8 cellular contexts compared by ENCODE assay signal in the genomic region with DNA sequence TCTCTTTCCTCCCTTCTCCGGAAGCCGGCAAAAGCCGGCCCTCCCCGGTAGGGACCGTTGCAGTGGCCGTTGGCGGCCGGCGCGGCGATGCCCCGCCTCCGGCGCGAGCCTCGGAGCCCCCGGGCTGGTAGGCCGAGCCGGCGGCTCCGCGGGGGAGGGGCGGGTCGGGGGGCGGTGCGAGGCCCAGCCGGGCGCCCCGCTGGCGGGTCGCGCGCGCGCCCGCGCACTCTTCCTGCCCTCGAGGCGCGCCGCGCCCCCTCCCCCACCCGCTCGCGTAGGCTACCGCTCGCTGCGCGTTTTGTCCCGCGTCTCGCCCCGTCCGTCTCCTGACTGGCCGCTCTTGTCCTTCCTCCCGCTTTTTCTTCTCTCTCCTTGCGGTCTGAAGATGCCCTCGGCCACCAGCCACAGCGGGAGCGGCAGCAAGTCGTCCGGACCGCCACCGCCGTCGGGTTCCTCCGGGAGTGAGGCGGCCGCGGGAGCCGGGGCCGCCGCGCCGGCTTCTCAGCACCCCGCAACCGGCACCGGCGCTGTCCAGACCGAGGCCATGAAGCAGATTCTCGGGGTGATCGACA. TPM values are rescaled to one million over a fixed set of nuclear protein-coding genes. Genes with fewer than 3 reads are reported as not detected.
DNase-seq lines count a peak whose midpoint lies in the region; ATAC-seq, FAIRE-seq and TF ChIP-seq lines count a peak whose summit lies in the region.

No MANE protein-coding gene starts in this region.

- H3K9me3 Mint-ChIP-seq in WTC11 = no peaks in the 10 kb centered on the region

- no peaks in the 10 kb centered on the region for H3K9me3 ChIP-seq in spleen

- peak overlapping the region; percentile 98 for H3K4me3 Mint-ChIP-seq in WTC11

- peaks cover 44% of the 10 kb centered on the region for H3K4me1 Mint-ChIP-seq in WTC11

- H3K27me3 Mint-ChIP-seq in WTC11 (ENCODE audit: low read depth) = peaks cover 3% of the 10 kb centered on the region; the same call in 1 of the 2 replicates

- POLR2A ChIA-PET in WTC11 (lab: Charles Lee) = interaction anchor here (1.2 to 2.5 kb wide), 3 partner anchors 12 to 54 kb away, joined by 3 to 12 read pairs (median 7); a partner anchor contains a TSS

- peaks cover 23% of the 10 kb centered on the region for H3K36me3 Mint-ChIP-seq in WTC11

- intact Hi-C loops in spleen (cut with DNase I; ENCODE audit: low total_unique reads) = loop anchor here (5.0 kb wide), 1 partner anchor 45 kb away; no protein-coding TSS in a partner anchor

- H3K4me3 ChIP-seq in bronchial epithelial cell (ENCODE audit: low read depth, low read length) (peak overlapping the region; percentile 85), spleen (peak overlapping the region; percentile 84 to 100 (median 98))

- TF ChIP-seq POLR2A in spleen (IDR thresholded peaks at IDR 0.05) = peak in 1 of 3 donors; percentile 29

- H3K27ac Mint-ChIP-seq in WTC11 = no peak overlapping the region

- H3K27me3 ChIP-seq in bronchial epithelial cell (ENCODE audit: control insufficient read depth, insufficient read depth, low read length) = no peaks in the 10 kb centered on the region
- no peaks in the 10 kb centered on the region for H3K27me3 ChIP-seq in spleen (replicated peaks in 1 of 7)

- CTCF ChIA-PET in WTC11 (lab: Charles Lee) = interaction anchor here (0.7 to 1.0 kb wide), 2 partner anchors 12 to 64 kb away, joined by 3 to 8 read pairs; no protein-coding TSS in a partner anchor

- ATAC-seq in GM18520 (IDR thresholded peaks at IDR 0.05; ENCODE audit: unreplicated experiment) (peak; percentile 44), HG03045 (IDR thresholded peaks at IDR 0.05; ENCODE audit: unreplicated experiment) (peak; percentile 67), WTC11 (peak; percentile 74)

- DNase-seq in 8988T = peak; percentile 95
- peak; percentile 97 for DNase-seq in NCI-H2171 (lab: John Stamatoyannopoulos, UW)
- DNase-seq in WTC11 (ENCODE audit: low spot score) = peak; percentile 86
- peak; percentile 57 for DNase-seq in bronchial epithelial cell (ENCODE audit: low read depth)
- DNase-seq in inferior parietal cortex (ENCODE audit: extremely low spot score) = peak; percentile 72
- DNase-seq in spleen = peak; percentile 98

- TF ChIP-seq CTCF in WTC11 (IDR thresholded peaks at IDR 0.05) (no peak), bronchial epithelial cell (IDR thresholded peaks at IDR 0.05; ENCODE audit: insufficient read depth, low read length, severe bottlenecking) (no peak), spleen (IDR thresholded peaks at IDR 0.05 in 8 of 11, conservative IDR thresholded peaks at IDR 0.05 in 3 of 11) (peak in 2 of 11 experiments; percentile 5 to 6)

- no peak for FAIRE-seq in bronchial epithelial cell (lab: Jason Lieb, UNC)

- H3K27ac ChIP-seq in spleen = peak overlapping the region; percentile 98 to 99 (median 99)

- 0 to 1% (median 1%) methylated on average over 33 to 82 of the region's 82 CpGs for WGBS in spleen, 5 donors

- H3K36me3 ChIP-seq in bronchial epithelial cell (ENCODE audit: control insufficient read depth, insufficient read depth, low read length) (peaks cover 4% of the 10 kb centered on the region), spleen (peaks cover 0 to 19% (median 4%) of the 10 kb centered on the region in 6 donors)

- peaks cover 36 to 60% (median 48%) of the 10 kb centered on the region in 6 donors for H3K4me1 ChIP-seq in spleen

TF ChIP-seq in WTC11, 78 proteins besides CTCF, POLR2A, EP300 and RAD21 (continues in another document):
- TF ChIP-seq CREM (CRISPR knock-in tag; IDR thresholded peaks at IDR 0.05) (no peak), MYBL2 (CRISPR knock-in tag; IDR thresholded peaks at IDR 0.05) (no peak), GRHL2 (CRISPR knock-in tag; IDR thresholded peaks at IDR 0.05; ENCODE audit: insufficient replicate concordance, severe bottlenecking) (no peak), ESRRA (CRISPR knock-in tag; IDR thresholded peaks at IDR 0.05; ENCODE audit: borderline replicate concordance) (0 out of 2 replicates have a peak, but pooled peaks have one; percentile 10), GABPB1 (CRISPR knock-in tag; IDR thresholded peaks at IDR 0.05) (0 out of 2 replicates have a peak, but pooled peaks have one; percentile 11)
- TF ChIP-seq, protein P1, sequence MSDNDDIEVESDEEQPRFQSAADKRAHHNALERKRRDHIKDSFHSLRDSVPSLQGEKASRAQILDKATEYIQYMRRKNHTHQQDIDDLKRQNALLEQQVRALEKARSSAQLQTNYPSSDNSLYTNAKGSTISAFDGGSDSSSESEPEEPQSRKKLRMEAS (CRISPR knock-in tag; IDR thresholded peaks at IDR 0.05) = no peak
- TF ChIP-seq, protein P2, sequence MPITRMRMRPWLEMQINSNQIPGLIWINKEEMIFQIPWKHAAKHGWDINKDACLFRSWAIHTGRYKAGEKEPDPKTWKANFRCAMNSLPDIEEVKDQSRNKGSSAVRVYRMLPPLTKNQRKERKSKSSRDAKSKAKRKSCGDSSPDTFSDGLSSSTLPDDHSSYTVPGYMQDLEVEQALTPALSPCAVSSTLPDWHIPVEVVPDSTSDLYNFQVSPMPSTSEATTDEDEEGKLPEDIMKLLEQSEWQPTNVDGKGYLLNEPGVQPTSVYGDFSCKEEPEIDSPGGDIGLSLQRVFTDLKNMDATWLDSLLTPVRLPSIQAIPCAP (CRISPR knock-in tag; IDR thresholded peaks at IDR 0.05) = 0 out of 2 replicates have a peak, but pooled peaks have one; percentile 19
- TF ChIP-seq, protein P3, sequence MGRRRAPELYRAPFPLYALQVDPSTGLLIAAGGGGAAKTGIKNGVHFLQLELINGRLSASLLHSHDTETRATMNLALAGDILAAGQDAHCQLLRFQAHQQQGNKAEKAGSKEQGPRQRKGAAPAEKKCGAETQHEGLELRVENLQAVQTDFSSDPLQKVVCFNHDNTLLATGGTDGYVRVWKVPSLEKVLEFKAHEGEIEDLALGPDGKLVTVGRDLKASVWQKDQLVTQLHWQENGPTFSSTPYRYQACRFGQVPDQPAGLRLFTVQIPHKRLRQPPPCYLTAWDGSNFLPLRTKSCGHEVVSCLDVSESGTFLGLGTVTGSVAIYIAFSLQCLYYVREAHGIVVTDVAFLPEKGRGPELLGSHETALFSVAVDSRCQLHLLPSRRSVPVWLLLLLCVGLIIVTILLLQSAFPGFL (CRISPR knock-in tag; IDR thresholded peaks at IDR 0.05; ENCODE audit: borderline replicate concordance) = 0 out of 2 replicates have a peak, but pooled peaks have one; percentile 31
- TF ChIP-seq, protein P4, sequence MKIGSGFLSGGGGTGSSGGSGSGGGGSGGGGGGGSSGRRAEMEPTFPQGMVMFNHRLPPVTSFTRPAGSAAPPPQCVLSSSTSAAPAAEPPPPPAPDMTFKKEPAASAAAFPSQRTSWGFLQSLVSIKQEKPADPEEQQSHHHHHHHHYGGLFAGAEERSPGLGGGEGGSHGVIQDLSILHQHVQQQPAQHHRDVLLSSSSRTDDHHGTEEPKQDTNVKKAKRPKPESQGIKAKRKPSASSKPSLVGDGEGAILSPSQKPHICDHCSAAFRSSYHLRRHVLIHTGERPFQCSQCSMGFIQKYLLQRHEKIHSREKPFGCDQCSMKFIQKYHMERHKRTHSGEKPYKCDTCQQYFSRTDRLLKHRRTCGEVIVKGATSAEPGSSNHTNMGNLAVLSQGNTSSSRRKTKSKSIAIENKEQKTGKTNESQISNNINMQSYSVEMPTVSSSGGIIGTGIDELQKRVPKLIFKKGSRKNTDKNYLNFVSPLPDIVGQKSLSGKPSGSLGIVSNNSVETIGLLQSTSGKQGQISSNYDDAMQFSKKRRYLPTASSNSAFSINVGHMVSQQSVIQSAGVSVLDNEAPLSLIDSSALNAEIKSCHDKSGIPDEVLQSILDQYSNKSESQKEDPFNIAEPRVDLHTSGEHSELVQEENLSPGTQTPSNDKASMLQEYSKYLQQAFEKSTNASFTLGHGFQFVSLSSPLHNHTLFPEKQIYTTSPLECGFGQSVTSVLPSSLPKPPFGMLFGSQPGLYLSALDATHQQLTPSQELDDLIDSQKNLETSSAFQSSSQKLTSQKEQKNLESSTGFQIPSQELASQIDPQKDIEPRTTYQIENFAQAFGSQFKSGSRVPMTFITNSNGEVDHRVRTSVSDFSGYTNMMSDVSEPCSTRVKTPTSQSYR (CRISPR knock-in tag; IDR thresholded peaks at IDR 0.05) = peak; percentile 91; the same call in 1 of the 2 replicates
- TF ChIP-seq, protein P5, sequence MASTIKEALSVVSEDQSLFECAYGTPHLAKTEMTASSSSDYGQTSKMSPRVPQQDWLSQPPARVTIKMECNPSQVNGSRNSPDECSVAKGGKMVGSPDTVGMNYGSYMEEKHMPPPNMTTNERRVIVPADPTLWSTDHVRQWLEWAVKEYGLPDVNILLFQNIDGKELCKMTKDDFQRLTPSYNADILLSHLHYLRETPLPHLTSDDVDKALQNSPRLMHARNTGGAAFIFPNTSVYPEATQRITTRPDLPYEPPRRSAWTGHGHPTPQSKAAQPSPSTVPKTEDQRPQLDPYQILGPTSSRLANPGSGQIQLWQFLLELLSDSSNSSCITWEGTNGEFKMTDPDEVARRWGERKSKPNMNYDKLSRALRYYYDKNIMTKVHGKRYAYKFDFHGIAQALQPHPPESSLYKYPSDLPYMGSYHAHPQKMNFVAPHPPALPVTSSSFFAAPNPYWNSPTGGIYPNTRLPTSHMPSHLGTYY (CRISPR knock-in tag; IDR thresholded peaks at IDR 0.05) = no peak
- TF ChIP-seq, protein P6, sequence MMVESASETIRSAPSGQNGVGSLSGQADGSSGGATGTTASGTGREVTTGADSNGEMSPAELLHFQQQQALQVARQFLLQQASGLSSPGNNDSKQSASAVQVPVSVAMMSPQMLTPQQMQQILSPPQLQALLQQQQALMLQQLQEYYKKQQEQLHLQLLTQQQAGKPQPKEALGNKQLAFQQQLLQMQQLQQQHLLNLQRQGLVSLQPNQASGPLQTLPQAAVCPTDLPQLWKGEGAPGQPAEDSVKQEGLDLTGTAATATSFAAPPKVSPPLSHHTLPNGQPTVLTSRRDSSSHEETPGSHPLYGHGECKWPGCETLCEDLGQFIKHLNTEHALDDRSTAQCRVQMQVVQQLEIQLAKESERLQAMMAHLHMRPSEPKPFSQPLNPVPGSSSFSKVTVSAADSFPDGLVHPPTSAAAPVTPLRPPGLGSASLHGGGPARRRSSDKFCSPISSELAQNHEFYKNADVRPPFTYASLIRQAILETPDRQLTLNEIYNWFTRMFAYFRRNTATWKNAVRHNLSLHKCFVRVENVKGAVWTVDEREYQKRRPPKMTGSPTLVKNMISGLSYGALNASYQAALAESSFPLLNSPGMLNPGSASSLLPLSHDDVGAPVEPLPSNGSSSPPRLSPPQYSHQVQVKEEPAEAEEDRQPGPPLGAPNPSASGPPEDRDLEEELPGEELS (CRISPR knock-in tag; IDR thresholded peaks at IDR 0.05) = peak; percentile 75

RNA-seq across cellular contexts. Expression of a gene that starts 0.6 kb away (rescaled TPM):
- total RNA-seq in WTC11 (2021) (282 to 288 TPM (median 288 TPM) in 3 replicates), bronchial epithelial cell (97.9 and 115 TPM in 2 replicates), spleen (100 to 1,000 TPM; 151 to 188 (median 159) TPM)
- 10 to 100 TPM; 44.9 to 67.0 (median 65.4) TPM for polyA plus RNA-seq in spleen

RNA-seq across cellular contexts. Expression of a gene that starts 53.3 kb away (rescaled TPM):
- 70.8 to 75.5 TPM (median 74.7 TPM) in 3 replicates for total RNA-seq in WTC11 (2021)
- 14.0 and 16.3 TPM in 2 replicates for total RNA-seq in bronchial epithelial cell
- total RNA-seq in spleen = 10 to 100 TPM; 27.6 to 64.5 (median 45.4) TPM
- 10 to 100 TPM; 31.4 to 37.3 (median 37.3) TPM for polyA plus RNA-seq in spleen

Comparison
In these comparisons a context has a peak if more than half of its experiments do, and no peak if none do; other contexts are left out.
1. Peak in every context shown above with its lines: DNase-seq, ATAC-seq, H3K4me3 ChIP-seq and H3K27ac ChIP-seq.